1 cellular context compared by ENCODE assay signal in genomic region chr2:219246559-219246958, GRCh38.
TF ChIP-seq lines count a peak whose summit lies in the region.

No MANE protein-coding gene starts in this region.

TF ChIP-seq in H1, 55 proteins besides CTCF, POLR2A, EP300 and RAD21:
- TF ChIP-seq BRCA1 (IDR thresholded peaks at IDR 0.05; ENCODE audit: low read depth, low read length) (no peak), KDM1A (IDR thresholded peaks at IDR 0.05; ENCODE audit: borderline replicate concordance, low read length) (no peak), NANOG (IDR thresholded peaks at IDR 0.05; ENCODE audit: insufficient read depth, low read depth, low read length, poor library complexity, severe bottlenecking) (no peak), SIX5 (IDR thresholded peaks at IDR 0.05; ENCODE audit: low read depth, low read length) (no peak), EGR1 (IDR thresholded peaks at IDR 0.05; ENCODE audit: borderline replicate concordance, low read depth, low read length) (no peak), SP4 (IDR thresholded peaks at IDR 0.05; ENCODE audit: low read length) (no peak), TAF7 (optimal IDR thresholded peaks at IDR 0.05; ENCODE audit: borderline replicate concordance, low read depth, low read length) (no peak), CEBPB (IDR thresholded peaks at IDR 0.05; ENCODE audit: low read depth, low read length) (no peak), KDM5A (IDR thresholded peaks at IDR 0.05; ENCODE audit: low read length) (no peak), RNF2 (IDR thresholded peaks at IDR 0.05; ENCODE audit: borderline replicate concordance, low read depth, low read length, missing control alignments, poor library complexity, severe bottlenecking) (no peak), GABPA (IDR thresholded peaks at IDR 0.05; ENCODE audit: borderline replicate concordance, insufficient read depth, low read length) (no peak)
TF ChIP-seq in H1: peak in this region for 0.
